9 cellular contexts compared by ENCODE assay signal in the genomic region with DNA sequence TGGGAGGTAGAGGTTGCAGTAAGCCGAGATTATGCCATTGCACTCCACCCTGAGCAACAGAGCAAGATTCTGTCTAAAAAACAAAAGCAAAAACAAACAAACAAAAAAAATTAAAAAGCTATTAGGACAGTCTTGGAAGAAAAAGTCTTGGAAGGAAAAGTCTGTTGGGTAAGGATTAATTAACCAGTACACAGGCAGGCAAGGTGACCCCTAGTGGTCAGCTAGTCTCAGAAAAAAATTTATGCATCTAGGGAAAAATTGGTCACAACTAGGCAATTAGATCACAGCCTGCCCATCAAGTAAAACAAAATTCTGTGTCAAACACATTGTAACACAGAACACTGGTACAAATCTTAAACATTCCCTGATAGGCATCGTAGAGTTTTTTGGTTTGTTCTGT. TPM values are rescaled to one million over a fixed set of nuclear protein-coding genes. Genes with fewer than 3 reads are reported as not detected.
DNase-seq lines count a peak whose midpoint lies in the region; ATAC-seq and TF ChIP-seq lines count a peak whose summit lies in the region.
"Had no signal": no experiment of that assay in that cellular context is flagged by ENCODE, and none has a peak within 500 bp of the region (broad histone marks: within the 10 kb centered on the region; RNA-seq: fewer than 3 reads in every experiment).

No MANE protein-coding gene starts in this region.

- TF ChIP-seq CTCF in Caco-2 (IDR thresholded peaks at IDR 0.05; ENCODE audit: insufficient read depth in 1 of 2, low read depth in 1 of 2, low read length in 1 of 2, severe bottlenecking in 1 of 2, unreplicated experiment in 1 of 2) (peak; percentile 59 to 71), fibroblast of villous mesenchyme (IDR thresholded peaks at IDR 0.05; ENCODE audit: insufficient read depth, low read depth, low read length) (peak; percentile 61)

- H3K4me3 Mint-ChIP-seq in Caco-2 (ENCODE audit: unreplicated experiment) = no peak overlapping the region
- no peak overlapping the region for H3K4me3 Mint-ChIP-seq in activated naive CD8-positive, alpha-beta T cell treated with anti-CD3 and anti-CD28 coated beads, Interleukin-2, amount 50 U/mL, for 24 hours
- H3K4me3 Mint-ChIP-seq: memory B cell had no signal

- no peak for ATAC-seq in GM21515 (IDR thresholded peaks at IDR 0.05; ENCODE audit: unreplicated experiment)
- ATAC-seq in activated naive CD8-positive, alpha-beta T cell treated with anti-CD3 and anti-CD28 coated beads, Interleukin-2, amount 50 U/mL, for 24 hours = no peak

- peaks cover 28% of the 10 kb centered on the region for H3K4me1 ChIP-seq in Caco-2

- no peak overlapping the region for H3K27ac Mint-ChIP-seq in Caco-2 (ENCODE audit: unreplicated experiment)
- H3K27ac Mint-ChIP-seq in activated naive CD8-positive, alpha-beta T cell treated with anti-CD3 and anti-CD28 coated beads, Interleukin-2, amount 50 U/mL, for 24 hours = no peak overlapping the region
- H3K27ac Mint-ChIP-seq: memory B cell had no signal

- POLR2A ChIA-PET in Caco-2 (lab: Charles Lee) = no interaction called here

- H3K27me3 ChIP-seq in Caco-2 (replicated peaks; ENCODE audit: control insufficient read depth, insufficient read depth, low read length) = no peaks in the 10 kb centered on the region

- no peaks in the 10 kb centered on the region for H3K9me3 ChIP-seq in Caco-2

- peaks cover 23% of the 10 kb centered on the region for H3K4me1 Mint-ChIP-seq in Caco-2 (ENCODE audit: low read depth, unreplicated experiment)
- H3K4me1 Mint-ChIP-seq in activated naive CD8-positive, alpha-beta T cell treated with anti-CD3 and anti-CD28 coated beads, Interleukin-2, amount 50 U/mL, for 24 hours = no peaks in the 10 kb centered on the region
- H3K4me1 Mint-ChIP-seq: memory B cell had no signal

- DNase-seq in Caco-2 (peak in 1 of 2 experiments; percentile 60), HCEC 1CT (peak; percentile 52), SKM-1 (lab: John Stamatoyannopoulos, UW; ENCODE audit: unreplicated experiment) (peak; percentile 12), fibroblast of villous mesenchyme (ENCODE audit: low read depth) (peak; percentile 48), stromal cell of bone marrow (ENCODE audit: low read depth) (peak; percentile 48), NCI-H226 (no peak)
- no peak for DNase-seq in activated naive CD8-positive, alpha-beta T cell treated with anti-CD3 and anti-CD28 coated beads, Interleukin-2, amount 50 U/mL, for 24 hours

- peaks cover 6% of the 10 kb centered on the region for H3K9me3 Mint-ChIP-seq in Caco-2 (ENCODE audit: unreplicated experiment)
- no peaks in the 10 kb centered on the region for H3K9me3 Mint-ChIP-seq in activated naive CD8-positive, alpha-beta T cell treated with anti-CD3 and anti-CD28 coated beads, Interleukin-2, amount 50 U/mL, for 24 hours
- H3K9me3 Mint-ChIP-seq: memory B cell had no signal

- H3K4me3 ChIP-seq in Caco-2 (ENCODE audit: low read depth, low read length) (no peak overlapping the region), fibroblast of villous mesenchyme (ENCODE audit: low read depth, low read length) (no peak overlapping the region)

- H3K36me3 Mint-ChIP-seq in Caco-2 (ENCODE audit: insufficient read depth, unreplicated experiment) = peaks cover 6% of the 10 kb centered on the region
- H3K36me3 Mint-ChIP-seq in activated naive CD8-positive, alpha-beta T cell treated with anti-CD3 and anti-CD28 coated beads, Interleukin-2, amount 50 U/mL, for 24 hours (ENCODE audit: low read depth) = no peaks in the 10 kb centered on the region
- H3K36me3 Mint-ChIP-seq: memory B cell had no signal

- H3K36me3 ChIP-seq in Caco-2 (ENCODE audit: control insufficient read depth, insufficient read depth, low read length) = no peaks in the 10 kb centered on the region

- BruUV-seq in Caco-2 (replicated peaks; lab: Mats Ljungman, UMichigan) = no TSS peak

- intact Hi-C loops in Caco-2 (cut with micrococcal nuclease; ENCODE audit: unreplicated experiment) = loop anchor here (5.0 kb wide), 2 partner anchors 45 to 115 kb away; a partner anchor contains a TSS

- peaks cover under 1% of the 10 kb centered on the region for H3K27me3 Mint-ChIP-seq in Caco-2 (ENCODE audit: insufficient read depth, unreplicated experiment)
- peaks cover 17% of the 10 kb centered on the region for H3K27me3 Mint-ChIP-seq in activated naive CD8-positive, alpha-beta T cell treated with anti-CD3 and anti-CD28 coated beads, Interleukin-2, amount 50 U/mL, for 24 hours

- CTCF ChIA-PET in Caco-2 (lab: Charles Lee) = interaction anchor here (1.0 to 1.3 kb wide), 3 partner anchors 44 to 143 kb away, joined by 6 to 11 read pairs (median 7); a partner anchor contains a TSS

RNA-seq across cellular contexts. Expression of a gene that starts 6.7 kb away (rescaled TPM):
- 2.2 and 3.9 TPM in 2 replicates for total RNA-seq in Caco-2 (2022)
- 0.97 TPM in 1 of 2 replicates, not detected in the other for total RNA-seq in fibroblast of villous mesenchyme

RNA-seq across cellular contexts. Expression of a gene that starts 43.6 kb away (rescaled TPM):
- total RNA-seq in Caco-2 (2022) = 47.2 and 52.1 TPM in 2 replicates
- total RNA-seq in fibroblast of villous mesenchyme = 30.9 and 32.4 TPM in 2 replicates

Comparison
In these comparisons a context has a peak if more than half of its experiments do, and no peak if none do; other contexts are left out.
1. DNase-seq: peak in HCEC 1CT (single experiment), SKM-1 (single experiment), fibroblast of villous mesenchyme (single experiment) and stromal cell of bone marrow (single experiment); none in NCI-H226 (single experiment) and activated naive CD8-positive, alpha-beta T cell treated with anti-CD3 and anti-CD28 coated beads, Interleukin-2, amount 50 U/mL, for 24 hours (single experiment).